In genomic region chr15:55846108-55846707, GRCh38 we compare ENCODE assay signal across 8 cellular contexts.
A peak's percentile ranks its signal among the peaks of the same experiment; 100 is the strongest.
DNase-seq lines count a peak whose midpoint lies in the region; TF ChIP-seq lines count a peak whose summit lies in the region.

No MANE protein-coding gene starts in this region.

- no peaks in the 10 kb centered on the region for H3K36me3 ChIP-seq in uterus

- H3K4me3 ChIP-seq in uterus, result no peak overlapping the region

- no peaks in the 10 kb centered on the region for H3K9me3 ChIP-seq in uterus

- H3K4me1 Mint-ChIP-seq in HFFc6 (ENCODE audit: low read depth) (peaks cover 13% of the 10 kb centered on the region), endothelial cell (ENCODE audit: unreplicated experiment) (peaks cover 4% of the 10 kb centered on the region)
- H3K4me1 Mint-ChIP-seq in T-helper 2 cell treated with Interferon-gamma antibody and Interleukin-4, amounts not matched to agents 5 μg/mL and 100 μg/mL, for 36 hours (ENCODE audit: low read depth), result peaks cover 2% of the 10 kb centered on the region

- H3K9me3 Mint-ChIP-seq in HFFc6 (no peaks in the 10 kb centered on the region), endothelial cell (ENCODE audit: unreplicated experiment) (no peaks in the 10 kb centered on the region)
- H3K9me3 Mint-ChIP-seq in T-helper 2 cell treated with Interferon-gamma antibody and Interleukin-4, amounts not matched to agents 5 μg/mL and 100 μg/mL, for 36 hours, result peaks cover 7% of the 10 kb centered on the region

- TF ChIP-seq CTCF in HFFc6 (IDR thresholded peaks at IDR 0.05) (peak; percentile 94), endothelial cell (IDR thresholded peaks at IDR 0.05; ENCODE audit: unreplicated experiment) (peak; percentile 92), uterus (IDR thresholded peaks at IDR 0.05) (peak; percentile 77 to 85 (median 82))

- intact Hi-C loops in uterus (cut with DNase I; ENCODE audit: low total_unique reads), result no loop called here

- H3K4me3 Mint-ChIP-seq in HFFc6 (no peak overlapping the region), endothelial cell (ENCODE audit: unreplicated experiment) (no peak overlapping the region)
- no peak overlapping the region for H3K4me3 Mint-ChIP-seq in T-helper 2 cell treated with Interferon-gamma antibody and Interleukin-4, amounts not matched to agents 5 μg/mL and 100 μg/mL, for 36 hours

- TF ChIP-seq POLR2A in uterus (IDR thresholded peaks at IDR 0.05), result no peak

- H3K27ac Mint-ChIP-seq in HFFc6 (peak overlapping the region; percentile 4), endothelial cell (ENCODE audit: unreplicated experiment) (peak overlapping the region; percentile 0)
- no peak overlapping the region for H3K27ac Mint-ChIP-seq in T-helper 2 cell treated with Interferon-gamma antibody and Interleukin-4, amounts not matched to agents 5 μg/mL and 100 μg/mL, for 36 hours

- no peaks in the 10 kb centered on the region for H3K27me3 ChIP-seq in uterus

- H3K27ac ChIP-seq in uterus, result peak overlapping the region; percentile 17 to 52

- H3K27me3 Mint-ChIP-seq in HFFc6 (ENCODE audit: insufficient read depth), result no peaks in the 10 kb centered on the region; the same call in 1 of the 2 replicates
- H3K27me3 Mint-ChIP-seq in T-helper 2 cell treated with Interferon-gamma antibody and Interleukin-4, amounts not matched to agents 5 μg/mL and 100 μg/mL, for 36 hours (ENCODE audit: low read depth), result no peaks in the 10 kb centered on the region
- no peaks in the 10 kb centered on the region for H3K27me3 Mint-ChIP-seq in endothelial cell (ENCODE audit: unreplicated experiment)

- peaks cover 34% of the 10 kb centered on the region for H3K36me3 Mint-ChIP-seq in HFFc6 (ENCODE audit: low read depth)
- peaks cover 9% of the 10 kb centered on the region for H3K36me3 Mint-ChIP-seq in T-helper 2 cell treated with Interferon-gamma antibody and Interleukin-4, amounts not matched to agents 5 μg/mL and 100 μg/mL, for 36 hours (ENCODE audit: low read depth)
- peaks cover 36% of the 10 kb centered on the region for H3K36me3 Mint-ChIP-seq in endothelial cell (ENCODE audit: low read depth, unreplicated experiment)

- no peaks in the 10 kb centered on the region for H3K4me1 ChIP-seq in uterus

- DNase-seq in stimulated activated CD4-positive, alpha-beta T cell treated with anti-CD3 and anti-CD28 coated beads, Interleukin-15, amount 100 ng/mL, for 24 hours, result peak; percentile 39
- no peak for DNase-seq in stimulated activated CD4-positive, alpha-beta T cell treated with anti-CD3 and anti-CD28 coated beads, Interleukin-12 subunit alpha, Interleukin-12 subunit beta, amount 100 ng/mL, for 4 hours
- DNase-seq in HFFc6 (peak; percentile 83), NCI-H146 (lab: John Stamatoyannopoulos, UW) (peak; percentile 45), endothelial cell (ENCODE audit: low spot score) (peak; percentile 70), middle frontal gyrus (ENCODE audit: extremely low spot score, low spot score) (peak; percentile 29), uterus (peak; percentile 27 to 77)
- peak; percentile 35 for DNase-seq in T-helper 2 cell treated with Interferon-gamma antibody and Interleukin-4, amounts not matched to agents 5 μg/mL and 100 μg/mL, for 36 hours (ENCODE audit: low spot score)
